11 cellular contexts compared by ENCODE assay signal in genomic region chr12:122318607-122319311, GRCh38. TPM values are rescaled to one million over a fixed set of nuclear protein-coding genes. Genes with fewer than 3 reads are reported as not detected.
DNase-seq lines count a peak whose midpoint lies in the region; ATAC-seq and TF ChIP-seq lines count a peak whose summit lies in the region.
"Had no signal": no experiment of that assay in that cellular context is flagged by ENCODE, and none has a peak within 500 bp of the region (broad histone marks: within the 10 kb centered on the region; RNA-seq: fewer than 3 reads in every experiment).

No MANE protein-coding gene starts in this region.

- no peaks in the 10 kb centered on the region for H3K27me3 ChIP-seq in thyroid gland

- peaks cover 0 to 16% of the 10 kb centered on the region in 2 donors for H3K4me1 ChIP-seq in thyroid gland

- DNase-seq in HCEC 1CT (peak; percentile 71), choroid plexus epithelial cell (ENCODE audit: low read depth) (peak; percentile 78), kidney tubule cell (ENCODE audit: low spot score) (peak; percentile 75), thyroid gland (no peak), DMS153 treated with DMSO at 0.1 percent for 48 hours (lab: John Stamatoyannopoulos, UW; ENCODE audit: unreplicated experiment) (no peak), DMS153 (lab: John Stamatoyannopoulos, UW) (no peak)
- DNase-seq: activated naive CD4-positive, alpha-beta T cell treated with Interleukin-2 at 50 U/mL for 16 hours; T-helper 2 cell had no signal

- H3K4me3 ChIP-seq in choroid plexus epithelial cell (ENCODE audit: low read depth, low read length) (no peak overlapping the region), thyroid gland (replicated peaks in 1 of 3) (no peak overlapping the region)
- H3K4me3 ChIP-seq: skin epidermis had no signal

- no peak for TF ChIP-seq POLR2A in thyroid gland (IDR thresholded peaks at IDR 0.05)

- 72 to 75% methylated on average over 3 of the region's 3 CpGs for WGBS in thyroid gland, 2 donors

- no peak for ATAC-seq in GM18858 (IDR thresholded peaks at IDR 0.05; ENCODE audit: unreplicated experiment)
- no peak for ATAC-seq in GM19463 (IDR thresholded peaks at IDR 0.05; ENCODE audit: unreplicated experiment)

- H3K36me3 ChIP-seq in thyroid gland = peaks cover 30 to 48% of the 10 kb centered on the region in 2 donors

- TF ChIP-seq CTCF in choroid plexus epithelial cell (conservative IDR thresholded peaks at IDR 0.05; ENCODE audit: low read depth, low read length) (no peak), thyroid gland (IDR thresholded peaks at IDR 0.05) (no peak)

- intact Hi-C loops in thyroid gland (cut with DNase I) = no loop called here

- no peaks in the 10 kb centered on the region for H3K9me3 ChIP-seq in thyroid gland

- H3K27ac ChIP-seq in thyroid gland = peak overlapping the region in 2 of 3 donors; percentile 5 to 58

RNA-seq across cellular contexts. Expression of gene VPS33A, which starts 52.5 kb away (rescaled TPM):
- 10 to 100 TPM; 14.3 to 16.4 (median 16.1) TPM for total RNA-seq in thyroid gland

Comparison
In these comparisons a context has a peak if more than half of its experiments do, and no peak if none do; other contexts are left out.
1. DNase-seq: peak in HCEC 1CT (single experiment), choroid plexus epithelial cell (single experiment) and kidney tubule cell (single experiment); none in thyroid gland (0 of 2), DMS153 treated with DMSO at 0.1 percent for 48 hours (single experiment) and DMS153 (single experiment).